1 cellular context compared by ENCODE assay signal in the genomic region with DNA sequence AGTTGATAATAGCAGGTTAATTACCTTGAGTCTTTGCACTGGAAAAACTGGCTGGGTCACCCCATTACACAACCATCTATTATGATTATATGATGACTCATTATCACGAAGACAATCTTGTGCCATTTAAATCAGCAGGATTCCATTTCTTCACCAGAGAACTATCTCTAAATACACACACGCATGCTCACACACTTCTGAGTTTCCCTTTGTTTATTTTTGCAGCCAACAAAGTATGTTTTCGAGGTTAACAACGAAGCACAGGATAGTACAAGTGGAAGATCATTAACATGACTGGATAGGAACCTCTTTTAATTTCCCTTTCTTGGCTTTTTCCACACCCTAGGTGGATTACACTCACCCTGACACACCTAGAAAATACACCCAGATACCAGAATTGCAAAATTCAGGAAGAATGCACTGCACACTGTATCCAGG.
A peak's percentile ranks its signal among the peaks of the same experiment; 100 is the strongest.
TF ChIP-seq lines count a peak whose summit lies in the region.

No MANE protein-coding gene starts in this region.

TF ChIP-seq in HEK293, 187 proteins besides CTCF, POLR2A, EP300 and RAD21 (continued from another document and continues in another):
- TF ChIP-seq, protein P1, sequence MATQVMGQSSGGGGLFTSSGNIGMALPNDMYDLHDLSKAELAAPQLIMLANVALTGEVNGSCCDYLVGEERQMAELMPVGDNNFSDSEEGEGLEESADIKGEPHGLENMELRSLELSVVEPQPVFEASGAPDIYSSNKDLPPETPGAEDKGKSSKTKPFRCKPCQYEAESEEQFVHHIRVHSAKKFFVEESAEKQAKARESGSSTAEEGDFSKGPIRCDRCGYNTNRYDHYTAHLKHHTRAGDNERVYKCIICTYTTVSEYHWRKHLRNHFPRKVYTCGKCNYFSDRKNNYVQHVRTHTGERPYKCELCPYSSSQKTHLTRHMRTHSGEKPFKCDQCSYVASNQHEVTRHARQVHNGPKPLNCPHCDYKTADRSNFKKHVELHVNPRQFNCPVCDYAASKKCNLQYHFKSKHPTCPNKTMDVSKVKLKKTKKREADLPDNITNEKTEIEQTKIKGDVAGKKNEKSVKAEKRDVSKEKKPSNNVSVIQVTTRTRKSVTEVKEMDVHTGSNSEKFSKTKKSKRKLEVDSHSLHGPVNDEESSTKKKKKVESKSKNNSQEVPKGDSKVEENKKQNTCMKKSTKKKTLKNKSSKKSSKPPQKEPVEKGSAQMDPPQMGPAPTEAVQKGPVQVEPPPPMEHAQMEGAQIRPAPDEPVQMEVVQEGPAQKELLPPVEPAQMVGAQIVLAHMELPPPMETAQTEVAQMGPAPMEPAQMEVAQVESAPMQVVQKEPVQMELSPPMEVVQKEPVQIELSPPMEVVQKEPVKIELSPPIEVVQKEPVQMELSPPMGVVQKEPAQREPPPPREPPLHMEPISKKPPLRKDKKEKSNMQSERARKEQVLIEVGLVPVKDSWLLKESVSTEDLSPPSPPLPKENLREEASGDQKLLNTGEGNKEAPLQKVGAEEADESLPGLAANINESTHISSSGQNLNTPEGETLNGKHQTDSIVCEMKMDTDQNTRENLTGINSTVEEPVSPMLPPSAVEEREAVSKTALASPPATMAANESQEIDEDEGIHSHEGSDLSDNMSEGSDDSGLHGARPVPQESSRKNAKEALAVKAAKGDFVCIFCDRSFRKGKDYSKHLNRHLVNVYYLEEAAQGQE (tag by site-specific recombination; IDR thresholded peaks at IDR 0.05): no peak
- TF ChIP-seq ZNF560 (tag by site-specific recombination; IDR thresholded peaks at IDR 0.05; ENCODE audit: borderline replicate concordance): no peak
- no peak for TF ChIP-seq ZNF621 (tag by site-specific recombination; IDR thresholded peaks at IDR 0.05)
- TF ChIP-seq OSR2 (tag by site-specific recombination; IDR thresholded peaks at IDR 0.05): peak; percentile 84; the same call in 1 of the 2 replicates
- no peak for TF ChIP-seq ZFP41 (tag by site-specific recombination; IDR thresholded peaks at IDR 0.05; ENCODE audit: borderline replicate concordance)
- TF ChIP-seq, protein P2, sequence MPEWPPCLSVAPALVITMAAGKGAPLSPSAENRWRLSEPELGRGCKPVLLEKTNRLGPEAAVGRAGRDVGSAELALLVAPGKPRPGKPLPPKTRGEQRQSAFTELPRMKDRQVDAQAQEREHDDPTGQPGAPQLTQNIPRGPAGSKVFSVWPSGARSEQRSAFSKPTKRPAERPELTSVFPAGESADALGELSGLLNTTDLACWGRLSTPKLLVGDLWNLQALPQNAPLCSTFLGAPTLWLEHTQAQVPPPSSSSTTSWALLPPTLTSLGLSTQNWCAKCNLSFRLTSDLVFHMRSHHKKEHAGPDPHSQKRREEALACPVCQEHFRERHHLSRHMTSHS (tag by site-specific recombination; IDR thresholded peaks at IDR 0.05): peak; percentile 65; the same call in 1 of the 2 replicates
- TF ChIP-seq ZNF354C (tag by site-specific recombination; IDR thresholded peaks at IDR 0.05; ENCODE audit: borderline replicate concordance, low read depth): no peak
- TF ChIP-seq ZNF785 (tag by site-specific recombination; IDR thresholded peaks at IDR 0.05): no peak
- no peak for TF ChIP-seq ZNF19 (tag by site-specific recombination; IDR thresholded peaks at IDR 0.05; ENCODE audit: low read depth)
- TF ChIP-seq, protein P3, sequence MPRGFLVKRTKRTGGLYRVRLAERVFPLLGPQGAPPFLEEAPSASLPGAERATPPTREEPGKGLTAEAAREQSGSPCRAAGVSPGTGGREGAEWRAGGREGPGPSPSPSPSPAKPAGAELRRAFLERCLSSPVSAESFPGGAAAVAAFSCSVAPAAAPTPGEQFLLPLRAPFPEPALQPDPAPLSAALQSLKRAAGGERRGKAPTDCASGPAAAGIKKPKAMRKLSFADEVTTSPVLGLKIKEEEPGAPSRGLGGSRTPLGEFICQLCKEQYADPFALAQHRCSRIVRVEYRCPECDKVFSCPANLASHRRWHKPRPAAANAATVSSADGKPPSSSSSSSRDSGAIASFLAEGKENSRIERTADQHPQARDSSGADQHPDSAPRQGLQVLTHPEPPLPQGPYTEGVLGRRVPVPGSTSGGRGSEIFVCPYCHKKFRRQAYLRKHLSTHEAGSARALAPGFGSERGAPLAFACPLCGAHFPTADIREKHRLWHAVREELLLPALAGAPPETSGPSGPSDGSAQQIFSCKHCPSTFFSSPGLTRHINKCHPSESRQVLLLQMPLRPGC (tag by site-specific recombination; IDR thresholded peaks at IDR 0.05): peak; percentile 94
- TF ChIP-seq ZNF248 (tag by site-specific recombination; IDR thresholded peaks at IDR 0.05): no peak
- no peak for TF ChIP-seq ZBTB7A (tag by site-specific recombination; IDR thresholded peaks at IDR 0.05; ENCODE audit: low read depth)
- TF ChIP-seq GLI4 (tag by site-specific recombination; IDR thresholded peaks at IDR 0.05): no peak
- TF ChIP-seq TCF7L2 (IDR thresholded peaks at IDR 0.05; ENCODE audit: borderline replicate concordance, low read depth, low read length): no peak
- TF ChIP-seq ZNF561 (tag by site-specific recombination; IDR thresholded peaks at IDR 0.05; ENCODE audit: borderline replicate concordance): peak; percentile 93
- TF ChIP-seq ZNF843 (tag by site-specific recombination; IDR thresholded peaks at IDR 0.05): peak; percentile 97
- TF ChIP-seq, protein P4, sequence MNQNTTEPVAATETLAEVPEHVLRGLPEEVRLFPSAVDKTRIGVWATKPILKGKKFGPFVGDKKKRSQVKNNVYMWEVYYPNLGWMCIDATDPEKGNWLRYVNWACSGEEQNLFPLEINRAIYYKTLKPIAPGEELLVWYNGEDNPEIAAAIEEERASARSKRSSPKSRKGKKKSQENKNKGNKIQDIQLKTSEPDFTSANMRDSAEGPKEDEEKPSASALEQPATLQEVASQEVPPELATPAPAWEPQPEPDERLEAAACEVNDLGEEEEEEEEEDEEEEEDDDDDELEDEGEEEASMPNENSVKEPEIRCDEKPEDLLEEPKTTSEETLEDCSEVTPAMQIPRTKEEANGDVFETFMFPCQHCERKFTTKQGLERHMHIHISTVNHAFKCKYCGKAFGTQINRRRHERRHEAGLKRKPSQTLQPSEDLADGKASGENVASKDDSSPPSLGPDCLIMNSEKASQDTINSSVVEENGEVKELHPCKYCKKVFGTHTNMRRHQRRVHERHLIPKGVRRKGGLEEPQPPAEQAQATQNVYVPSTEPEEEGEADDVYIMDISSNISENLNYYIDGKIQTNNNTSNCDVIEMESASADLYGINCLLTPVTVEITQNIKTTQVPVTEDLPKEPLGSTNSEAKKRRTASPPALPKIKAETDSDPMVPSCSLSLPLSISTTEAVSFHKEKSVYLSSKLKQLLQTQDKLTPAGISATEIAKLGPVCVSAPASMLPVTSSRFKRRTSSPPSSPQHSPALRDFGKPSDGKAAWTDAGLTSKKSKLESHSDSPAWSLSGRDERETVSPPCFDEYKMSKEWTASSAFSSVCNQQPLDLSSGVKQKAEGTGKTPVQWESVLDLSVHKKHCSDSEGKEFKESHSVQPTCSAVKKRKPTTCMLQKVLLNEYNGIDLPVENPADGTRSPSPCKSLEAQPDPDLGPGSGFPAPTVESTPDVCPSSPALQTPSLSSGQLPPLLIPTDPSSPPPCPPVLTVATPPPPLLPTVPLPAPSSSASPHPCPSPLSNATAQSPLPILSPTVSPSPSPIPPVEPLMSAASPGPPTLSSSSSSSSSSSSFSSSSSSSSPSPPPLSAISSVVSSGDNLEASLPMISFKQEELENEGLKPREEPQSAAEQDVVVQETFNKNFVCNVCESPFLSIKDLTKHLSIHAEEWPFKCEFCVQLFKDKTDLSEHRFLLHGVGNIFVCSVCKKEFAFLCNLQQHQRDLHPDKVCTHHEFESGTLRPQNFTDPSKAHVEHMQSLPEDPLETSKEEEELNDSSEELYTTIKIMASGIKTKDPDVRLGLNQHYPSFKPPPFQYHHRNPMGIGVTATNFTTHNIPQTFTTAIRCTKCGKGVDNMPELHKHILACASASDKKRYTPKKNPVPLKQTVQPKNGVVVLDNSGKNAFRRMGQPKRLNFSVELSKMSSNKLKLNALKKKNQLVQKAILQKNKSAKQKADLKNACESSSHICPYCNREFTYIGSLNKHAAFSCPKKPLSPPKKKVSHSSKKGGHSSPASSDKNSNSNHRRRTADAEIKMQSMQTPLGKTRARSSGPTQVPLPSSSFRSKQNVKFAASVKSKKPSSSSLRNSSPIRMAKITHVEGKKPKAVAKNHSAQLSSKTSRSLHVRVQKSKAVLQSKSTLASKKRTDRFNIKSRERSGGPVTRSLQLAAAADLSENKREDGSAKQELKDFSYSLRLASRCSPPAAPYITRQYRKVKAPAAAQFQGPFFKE (tag by site-specific recombination; IDR thresholded peaks at IDR 0.05; ENCODE audit: borderline replicate concordance): no peak
- TF ChIP-seq YY2 (tag by site-specific recombination; IDR thresholded peaks at IDR 0.05): peak; percentile 49; the same call in 1 of the 2 replicates
- no peak; the same call in 1 of the 2 replicates for TF ChIP-seq ZNF221 (tag by site-specific recombination; IDR thresholded peaks at IDR 0.05; ENCODE audit: borderline replicate concordance)
- no peak for TF ChIP-seq ZNF37A (tag by site-specific recombination; IDR thresholded peaks at IDR 0.05)
- TF ChIP-seq, protein P5, sequence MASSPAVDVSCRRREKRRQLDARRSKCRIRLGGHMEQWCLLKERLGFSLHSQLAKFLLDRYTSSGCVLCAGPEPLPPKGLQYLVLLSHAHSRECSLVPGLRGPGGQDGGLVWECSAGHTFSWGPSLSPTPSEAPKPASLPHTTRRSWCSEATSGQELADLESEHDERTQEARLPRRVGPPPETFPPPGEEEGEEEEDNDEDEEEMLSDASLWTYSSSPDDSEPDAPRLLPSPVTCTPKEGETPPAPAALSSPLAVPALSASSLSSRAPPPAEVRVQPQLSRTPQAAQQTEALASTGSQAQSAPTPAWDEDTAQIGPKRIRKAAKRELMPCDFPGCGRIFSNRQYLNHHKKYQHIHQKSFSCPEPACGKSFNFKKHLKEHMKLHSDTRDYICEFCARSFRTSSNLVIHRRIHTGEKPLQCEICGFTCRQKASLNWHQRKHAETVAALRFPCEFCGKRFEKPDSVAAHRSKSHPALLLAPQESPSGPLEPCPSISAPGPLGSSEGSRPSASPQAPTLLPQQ (tag by site-specific recombination; IDR thresholded peaks at IDR 0.05): peak; percentile 78
- TF ChIP-seq ZNF114 (tag by site-specific recombination; IDR thresholded peaks at IDR 0.05): no peak
- TF ChIP-seq, protein P6, sequence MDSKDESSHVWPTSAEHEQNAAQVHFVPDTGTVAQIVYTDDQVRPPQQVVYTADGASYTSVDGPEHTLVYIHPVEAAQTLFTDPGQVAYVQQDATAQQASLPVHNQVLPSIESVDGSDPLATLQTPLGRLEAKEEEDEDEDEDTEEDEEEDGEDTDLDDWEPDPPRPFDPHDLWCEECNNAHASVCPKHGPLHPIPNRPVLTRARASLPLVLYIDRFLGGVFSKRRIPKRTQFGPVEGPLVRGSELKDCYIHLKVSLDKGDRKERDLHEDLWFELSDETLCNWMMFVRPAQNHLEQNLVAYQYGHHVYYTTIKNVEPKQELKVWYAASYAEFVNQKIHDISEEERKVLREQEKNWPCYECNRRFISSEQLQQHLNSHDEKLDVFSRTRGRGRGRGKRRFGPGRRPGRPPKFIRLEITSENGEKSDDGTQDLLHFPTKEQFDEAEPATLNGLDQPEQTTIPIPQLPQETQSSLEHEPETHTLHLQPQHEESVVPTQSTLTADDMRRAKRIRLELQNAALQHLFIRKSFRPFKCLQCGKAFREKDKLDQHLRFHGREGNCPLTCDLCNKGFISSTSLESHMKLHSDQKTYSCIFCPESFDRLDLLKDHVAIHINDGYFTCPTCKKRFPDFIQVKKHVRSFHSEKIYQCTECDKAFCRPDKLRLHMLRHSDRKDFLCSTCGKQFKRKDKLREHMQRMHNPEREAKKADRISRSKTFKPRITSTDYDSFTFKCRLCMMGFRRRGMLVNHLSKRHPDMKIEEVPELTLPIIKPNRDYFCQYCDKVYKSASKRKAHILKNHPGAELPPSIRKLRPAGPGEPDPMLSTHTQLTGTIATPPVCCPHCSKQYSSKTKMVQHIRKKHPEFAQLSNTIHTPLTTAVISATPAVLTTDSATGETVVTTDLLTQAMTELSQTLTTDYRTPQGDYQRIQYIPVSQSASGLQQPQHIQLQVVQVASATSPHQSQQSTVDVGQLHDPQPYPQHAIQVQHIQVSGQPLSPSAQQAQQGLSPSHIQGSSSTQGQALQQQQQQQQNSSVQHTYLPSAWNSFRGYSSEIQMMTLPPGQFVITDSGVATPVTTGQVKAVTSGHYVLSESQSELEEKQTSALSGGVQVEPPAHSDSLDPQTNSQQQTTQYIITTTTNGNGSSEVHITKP (tag by site-specific recombination; IDR thresholded peaks at IDR 0.05): peak; percentile 50
- TF ChIP-seq ZNF433 (tag by site-specific recombination; IDR thresholded peaks at IDR 0.05; ENCODE audit: low read depth): no peak
- TF ChIP-seq ZNF792 (tag by site-specific recombination; IDR thresholded peaks at IDR 0.05): no peak
- no peak for TF ChIP-seq KLF9 (tag by site-specific recombination; IDR thresholded peaks at IDR 0.05; ENCODE audit: low read depth)
- no peak for TF ChIP-seq ZNF416 (tag by site-specific recombination; IDR thresholded peaks at IDR 0.05)
- TF ChIP-seq, protein P7, sequence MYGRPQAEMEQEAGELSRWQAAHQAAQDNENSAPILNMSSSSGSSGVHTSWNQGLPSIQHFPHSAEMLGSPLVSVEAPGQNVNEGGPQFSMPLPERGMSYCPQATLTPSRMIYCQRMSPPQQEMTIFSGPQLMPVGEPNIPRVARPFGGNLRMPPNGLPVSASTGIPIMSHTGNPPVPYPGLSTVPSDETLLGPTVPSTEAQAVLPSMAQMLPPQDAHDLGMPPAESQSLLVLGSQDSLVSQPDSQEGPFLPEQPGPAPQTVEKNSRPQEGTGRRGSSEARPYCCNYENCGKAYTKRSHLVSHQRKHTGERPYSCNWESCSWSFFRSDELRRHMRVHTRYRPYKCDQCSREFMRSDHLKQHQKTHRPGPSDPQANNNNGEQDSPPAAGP (tag by site-specific recombination; IDR thresholded peaks at IDR 0.05): peak; percentile 99
- TF ChIP-seq TRIM28 (IDR thresholded peaks at IDR 0.05; ENCODE audit: borderline replicate concordance, low read length): peak; percentile 90; the same call in 1 of the 2 replicates
- TF ChIP-seq ZNF596 (tag by site-specific recombination; IDR thresholded peaks at IDR 0.05): peak; percentile 52; the same call in 1 of the 2 replicates
- no peak for TF ChIP-seq ZFP3 (tag by site-specific recombination; IDR thresholded peaks at IDR 0.05; ENCODE audit: low read depth)
- no peak for TF ChIP-seq RBAK (tag by site-specific recombination; IDR thresholded peaks at IDR 0.05)
- no peak for TF ChIP-seq ZNF555 (tag by site-specific recombination; conservative IDR thresholded peaks at IDR 0.05)
- no peak for TF ChIP-seq ZNF174 (tag by site-specific recombination; IDR thresholded peaks at IDR 0.05)
- peak; percentile 87 for TF ChIP-seq FEZF1 (tag by site-specific recombination; IDR thresholded peaks at IDR 0.05)
- 0 out of 2 replicates have a peak, but pooled peaks have one; percentile 49 for TF ChIP-seq ZNF132 (tag by site-specific recombination; IDR thresholded peaks at IDR 0.05; ENCODE audit: borderline replicate concordance)
- TF ChIP-seq, protein P8, sequence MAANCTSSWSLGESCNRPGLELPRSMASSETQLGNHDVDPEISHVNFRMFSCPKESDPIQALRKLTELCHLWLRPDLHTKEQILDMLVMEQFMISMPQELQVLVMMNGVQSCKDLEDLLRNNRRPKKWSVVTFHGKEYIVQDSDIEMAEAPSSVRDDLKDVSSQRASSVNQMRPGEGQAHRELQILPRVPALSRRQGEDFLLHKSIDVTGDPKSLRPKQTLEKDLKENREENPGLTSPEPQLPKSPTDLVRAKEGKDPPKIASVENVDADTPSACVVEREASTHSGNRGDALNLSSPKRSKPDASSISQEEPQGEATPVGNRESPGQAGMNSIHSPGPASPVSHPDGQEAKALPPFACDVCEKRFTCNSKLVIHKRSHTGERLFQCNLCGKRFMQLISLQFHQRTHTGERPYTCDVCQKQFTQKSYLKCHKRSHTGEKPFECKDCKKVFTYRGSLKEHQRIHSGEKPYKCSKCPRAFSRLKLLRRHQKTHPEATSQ (tag by site-specific recombination; IDR thresholded peaks at IDR 0.05): 0 out of 2 replicates have a peak, but pooled peaks have one; percentile 10
